Comparison of ENCODE assay signal across 23 cellular contexts in genomic region chr3:136152176-136152843, GRCh38. TPM values are rescaled to one million over a fixed set of nuclear protein-coding genes. Genes with fewer than 3 reads are reported as not detected.
DNase-seq lines count a peak whose midpoint lies in the region; ATAC-seq, FAIRE-seq and TF ChIP-seq lines count a peak whose summit lies in the region.
"Had no signal": no experiment of that assay in that cellular context is flagged by ENCODE, and none has a peak within 500 bp of the region (broad histone marks: within the 10 kb centered on the region; RNA-seq: fewer than 3 reads in every experiment).

No MANE protein-coding gene starts in this region.

- H3K36me3 ChIP-seq in naive thymus-derived CD4-positive, alpha-beta T cell (ENCODE audit: control insufficient read depth in 2 of 3, insufficient read depth in 3 of 3, low read length in 3 of 3), result peaks cover 0 to 25% (median 15%) of the 10 kb centered on the region in 3 experiments
- H3K36me3 ChIP-seq in right atrium auricular region, result peaks cover 9% of the 10 kb centered on the region

- no peak overlapping the region for H3K4me3 Mint-ChIP-seq in activated CD8-positive, alpha-beta T cell treated with anti-CD3 and anti-CD28 coated beads for 36 hours
- H3K4me3 Mint-ChIP-seq in activated CD8-positive, alpha-beta T cell treated with anti-CD3 and anti-CD28 coated beads, Interleukin-2, amount 10 ng/mL, durations not matched to agents 7 days and 5 days, result no peak overlapping the region
- H3K4me3 Mint-ChIP-seq in activated naive CD8-positive, alpha-beta T cell, result no peak overlapping the region
- no peak overlapping the region for H3K4me3 Mint-ChIP-seq in naive thymus-derived CD4-positive, alpha-beta T cell
- H3K4me3 Mint-ChIP-seq: CD14-positive monocyte, neural crest cell had no signal

- H3K27ac Mint-ChIP-seq in activated CD8-positive, alpha-beta T cell treated with anti-CD3 and anti-CD28 coated beads for 36 hours, result peak overlapping the region; percentile 47
- no peak overlapping the region for H3K27ac Mint-ChIP-seq in activated CD8-positive, alpha-beta T cell treated with anti-CD3 and anti-CD28 coated beads, Interleukin-2, amount 10 ng/mL, durations not matched to agents 7 days and 5 days
- peak overlapping the region; percentile 89 for H3K27ac Mint-ChIP-seq in activated naive CD8-positive, alpha-beta T cell
- peak overlapping the region in 5 of 9 donors; percentile 9 to 45 (median 26) for H3K27ac Mint-ChIP-seq in naive thymus-derived CD4-positive, alpha-beta T cell

- H3K4me3 ChIP-seq in naive thymus-derived CD4-positive, alpha-beta T cell (ENCODE audit: low read length), result no peak overlapping the region
- H3K4me3 ChIP-seq in right atrium auricular region, result no peak overlapping the region
- H3K4me3 ChIP-seq: A549, upper lobe of right lung had no signal

- H3K27ac ChIP-seq in naive thymus-derived CD4-positive, alpha-beta T cell (ENCODE audit: low read depth, low read length), result no peak overlapping the region
- no peak overlapping the region for H3K27ac ChIP-seq in right atrium auricular region
- H3K27ac ChIP-seq: A549, upper lobe of right lung had no signal

- no peaks in the 10 kb centered on the region for H3K9me3 Mint-ChIP-seq in activated CD8-positive, alpha-beta T cell treated with anti-CD3 and anti-CD28 coated beads for 36 hours
- H3K9me3 Mint-ChIP-seq in activated CD8-positive, alpha-beta T cell treated with anti-CD3 and anti-CD28 coated beads, Interleukin-2, amount 10 ng/mL, durations not matched to agents 7 days and 5 days (ENCODE audit: insufficient read depth), result no peaks in the 10 kb centered on the region
- no peaks in the 10 kb centered on the region for H3K9me3 Mint-ChIP-seq in activated naive CD8-positive, alpha-beta T cell (ENCODE audit: low read depth)
- H3K9me3 Mint-ChIP-seq in naive thymus-derived CD4-positive, alpha-beta T cell, result no peaks in the 10 kb centered on the region
- H3K9me3 Mint-ChIP-seq: CD14-positive monocyte, neural crest cell had no signal

- intact Hi-C loops in activated CD8-positive, alpha-beta T cell treated with anti-CD3 and anti-CD28 coated beads for 36 hours (cut with micrococcal nuclease), result no loop called here
- intact Hi-C loops in naive thymus-derived CD4-positive, alpha-beta T cell (cut with micrococcal nuclease), result no loop called here

- peaks cover 37% of the 10 kb centered on the region for H3K36me3 Mint-ChIP-seq in activated CD8-positive, alpha-beta T cell treated with anti-CD3 and anti-CD28 coated beads for 36 hours (ENCODE audit: low read depth)
- peaks cover 49% of the 10 kb centered on the region for H3K36me3 Mint-ChIP-seq in activated CD8-positive, alpha-beta T cell treated with anti-CD3 and anti-CD28 coated beads, Interleukin-2, amount 10 ng/mL, durations not matched to agents 7 days and 5 days (ENCODE audit: low read depth)
- peaks cover 4% of the 10 kb centered on the region for H3K36me3 Mint-ChIP-seq in activated naive CD8-positive, alpha-beta T cell
- peaks cover 7 to 45% (median 30%) of the 10 kb centered on the region in 5 donors for H3K36me3 Mint-ChIP-seq in naive thymus-derived CD4-positive, alpha-beta T cell

- peaks cover 64% of the 10 kb centered on the region for H3K4me1 Mint-ChIP-seq in activated CD8-positive, alpha-beta T cell treated with anti-CD3 and anti-CD28 coated beads for 36 hours (ENCODE audit: low read depth)
- H3K4me1 Mint-ChIP-seq in activated CD8-positive, alpha-beta T cell treated with anti-CD3 and anti-CD28 coated beads, Interleukin-2, amount 10 ng/mL, durations not matched to agents 7 days and 5 days (ENCODE audit: low read depth), result peaks cover 41% of the 10 kb centered on the region
- peaks cover 77% of the 10 kb centered on the region for H3K4me1 Mint-ChIP-seq in activated naive CD8-positive, alpha-beta T cell (ENCODE audit: low read depth)
- H3K4me1 Mint-ChIP-seq in naive thymus-derived CD4-positive, alpha-beta T cell, result peaks cover 37 to 87% (median 78%) of the 10 kb centered on the region in 7 donors

- no peak for TF ChIP-seq CTCF in activated CD8-positive, alpha-beta T cell treated with anti-CD3 and anti-CD28 coated beads for 36 hours (IDR thresholded peaks at IDR 0.05)
- no peak for TF ChIP-seq CTCF in right atrium auricular region (IDR thresholded peaks at IDR 0.05)

- no peaks in the 10 kb centered on the region for H3K27me3 Mint-ChIP-seq in activated CD8-positive, alpha-beta T cell treated with anti-CD3 and anti-CD28 coated beads for 36 hours
- H3K27me3 Mint-ChIP-seq in activated CD8-positive, alpha-beta T cell treated with anti-CD3 and anti-CD28 coated beads, Interleukin-2, amount 10 ng/mL, durations not matched to agents 7 days and 5 days (ENCODE audit: low read depth), result no peaks in the 10 kb centered on the region
- no peaks in the 10 kb centered on the region for H3K27me3 Mint-ChIP-seq in activated naive CD8-positive, alpha-beta T cell
- no peaks in the 10 kb centered on the region for H3K27me3 Mint-ChIP-seq in naive thymus-derived CD4-positive, alpha-beta T cell
- H3K27me3 Mint-ChIP-seq: progenitor cell of endocrine pancreas had no signal

- FAIRE-seq in RCC 7860 (lab: Jason Lieb, UNC), result no peak
- FAIRE-seq: A549, frontal cortex had no signal

- POLR2A ChIA-PET in activated CD8-positive, alpha-beta T cell treated with anti-CD3 and anti-CD28 coated beads for 36 hours (lab: Charles Lee), result no interaction called here
- POLR2A ChIA-PET in activated CD8-positive, alpha-beta T cell treated with anti-CD3 and anti-CD28 coated beads, Interleukin-2, amount 10 ng/mL, durations not matched to agents 7 days and 5 days (lab: Charles Lee), result no interaction called here
- POLR2A ChIA-PET in naive thymus-derived CD4-positive, alpha-beta T cell (lab: Charles Lee), result interaction anchor here (0.6 kb wide), 1 partner anchor 357 kb away, joined by 3 read pairs; no protein-coding TSS in a partner anchor

- H3K9me3 ChIP-seq in naive thymus-derived CD4-positive, alpha-beta T cell (ENCODE audit: control insufficient read depth in 2 of 3, low read length in 3 of 3), result no peaks in the 10 kb centered on the region
- H3K9me3 ChIP-seq in right atrium auricular region, result no peaks in the 10 kb centered on the region
- H3K9me3 ChIP-seq: A549, SK-N-SH, upper lobe of right lung had no signal

- DNase-seq in activated CD8-positive, alpha-beta T cell treated with anti-CD3 and anti-CD28 coated beads for 36 hours, result no peak
- no peak for DNase-seq in activated CD8-positive, alpha-beta T cell treated with anti-CD3 and anti-CD28 coated beads, Interleukin-2, amount 10 ng/mL, durations not matched to agents 7 days and 5 days
- DNase-seq in G401 (ENCODE audit: low spot score), result peak; percentile 36
- DNase-seq in naive thymus-derived CD4-positive, alpha-beta T cell, result no peak
- DNase-seq in RCC 7860 (ENCODE audit: low spot score), result no peak
- no peak for DNase-seq in right atrium auricular region (ENCODE audit: low spot score)
- DNase-seq: activated CD4-positive, CD25-positive, alpha-beta regulatory T cell treated with anti-CD3 and anti-CD28 coated beads, Interleukin-2, amount 50 U/mL, for 72 hours; DMS153; kidney glomerular epithelial cell; mesendoderm; NCI-H226; SK-N-SH; stimulated activated CD4-positive, alpha-beta T cell treated with anti-CD3 and anti-CD28 coated beads, Interleukin-2, amount 100 ng/mL, for 48 hours; T1000; upper lobe of right lung had no signal

- H3K27me3 ChIP-seq in naive thymus-derived CD4-positive, alpha-beta T cell (ENCODE audit: control insufficient read depth in 2 of 2, insufficient read depth in 2 of 2, low read length in 2 of 2), result no peaks in the 10 kb centered on the region
- H3K27me3 ChIP-seq in right atrium auricular region, result no peaks in the 10 kb centered on the region
- H3K27me3 ChIP-seq: upper lobe of right lung had no signal

- in situ Hi-C loops in G401 (cut with HindIII; ENCODE audit: low sequenced_read_pairs), result no loop called here

- peak; percentile 21 for ATAC-seq in activated CD8-positive, alpha-beta T cell treated with anti-CD3 and anti-CD28 coated beads for 36 hours
- no peak for ATAC-seq in activated CD8-positive, alpha-beta T cell treated with anti-CD3 and anti-CD28 coated beads, Interleukin-2, amount 10 ng/mL, durations not matched to agents 7 days and 5 days
- no peak for ATAC-seq in naive thymus-derived CD4-positive, alpha-beta T cell
- no peak for ATAC-seq in GM19351 (IDR thresholded peaks at IDR 0.05; ENCODE audit: unreplicated experiment)
- ATAC-seq: A549, Panc1, upper lobe of right lung had no signal

- CTCF ChIA-PET in activated CD8-positive, alpha-beta T cell treated with anti-CD3 and anti-CD28 coated beads for 36 hours (lab: Charles Lee), result no interaction called here
- CTCF ChIA-PET in activated CD8-positive, alpha-beta T cell treated with anti-CD3 and anti-CD28 coated beads, Interleukin-2, amount 10 ng/mL, durations not matched to agents 7 days and 5 days (lab: Charles Lee), result no interaction called here
- CTCF ChIA-PET in naive thymus-derived CD4-positive, alpha-beta T cell (lab: Charles Lee), result no interaction called here

- peaks cover 0 to 22% of the 10 kb centered on the region in 2 donors for H3K4me1 ChIP-seq in naive thymus-derived CD4-positive, alpha-beta T cell (ENCODE audit: control insufficient read depth in 2 of 2, insufficient read depth in 2 of 2, low read length in 2 of 2)
- peaks cover 0 to 19% of the 10 kb centered on the region in 2 donors for H3K4me1 ChIP-seq in right atrium auricular region

RNA-seq across cellular contexts. Expression of gene MSL2, which starts 43.8 kb away (rescaled TPM):
- 10 to 100 TPM; 35.8 to 36.8 TPM for total RNA-seq in activated CD8-positive, alpha-beta T cell treated with anti-CD3 and anti-CD28 coated beads for 36 hours
- total RNA-seq in activated CD8-positive, alpha-beta T cell treated with anti-CD3 and anti-CD28 coated beads, Interleukin-2, amount 10 ng/mL, durations not matched to agents 7 days and 5 days, result 10 to 100 TPM; 50.7 to 54.0 TPM
- 12.0 and 31.7 TPM in 2 replicates for total RNA-seq in G401 (2014; rRNA removed; shearing (Covaris generic))
- 100 to 1,000 TPM in 3 of 5 experiments, 10 to 100 TPM in 2; 57.8 to 110 (median 107) TPM for total RNA-seq in naive thymus-derived CD4-positive, alpha-beta T cell
- 10 to 100 TPM; 40.9 to 42.8 TPM for polyA plus RNA-seq in naive thymus-derived CD4-positive, alpha-beta T cell
- total RNA-seq in right atrium auricular region, result 10 to 100 TPM; 19.2 to 22.0 TPM
